Comparison of ENCODE assay signal across 17 cellular contexts in the genomic region with DNA sequence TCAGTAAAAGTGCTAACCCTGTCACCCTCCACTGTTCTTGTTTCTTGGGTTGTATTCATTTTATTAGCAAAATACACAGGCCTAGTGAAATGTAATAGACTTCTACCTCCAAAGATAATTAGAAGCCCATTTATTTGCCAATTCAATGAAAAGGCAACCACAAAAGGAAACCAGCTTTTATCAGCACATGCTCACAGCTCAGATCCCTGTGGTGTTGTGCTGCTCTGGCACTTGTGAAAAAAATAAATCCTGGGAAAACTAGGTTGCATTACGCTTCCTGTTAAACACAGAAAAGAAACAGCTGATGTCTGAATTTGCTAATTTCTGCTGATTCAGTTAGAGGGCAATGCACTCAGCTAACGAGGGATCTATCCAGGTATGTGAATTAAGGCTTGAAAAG.
DNase-seq lines count a peak whose midpoint lies in the region; ATAC-seq and TF ChIP-seq lines count a peak whose summit lies in the region.
"Had no signal": no experiment of that assay in that cellular context is flagged by ENCODE, and none has a peak within 500 bp of the region (broad histone marks: within the 10 kb centered on the region; RNA-seq: fewer than 3 reads in every experiment).

No MANE protein-coding gene starts in this region.

- H3F3A ChIP-seq in smooth muscle cell (ENCODE audit: low read depth): no peaks in the 10 kb centered on the region
- H3F3A ChIP-seq in GM23248 (ENCODE audit: insufficient read depth): no peaks in the 10 kb centered on the region

- no peak overlapping the region for H3K4me3 ChIP-seq in hepatocyte
- no peak overlapping the region for H3K4me3 ChIP-seq in smooth muscle cell
- no peak overlapping the region for H3K4me3 ChIP-seq in GM23248
- H3K4me3 ChIP-seq: BLaER1 had no signal

- H2AFZ ChIP-seq in hepatocyte (no peak overlapping the region), smooth muscle cell (ENCODE audit: low read depth) (peak overlapping the region; percentile 65), GM23248 (no peak overlapping the region)

- TF ChIP-seq CTCF in hepatocyte (IDR thresholded peaks at IDR 0.05; ENCODE audit: poor library complexity): no peak
- TF ChIP-seq CTCF in smooth muscle cell (IDR thresholded peaks at IDR 0.05; ENCODE audit: borderline replicate concordance, insufficient read depth, poor library complexity, severe bottlenecking): no peak

- H3K9me3 ChIP-seq in hepatocyte (ENCODE audit: low read depth) (no peaks in the 10 kb centered on the region), smooth muscle cell (replicated peaks; ENCODE audit: low read depth) (no peaks in the 10 kb centered on the region), GM23248 (ENCODE audit: low read depth) (no peaks in the 10 kb centered on the region)
- H3K9me3 ChIP-seq: BLaER1 had no signal

- H3K36me3 ChIP-seq in hepatocyte (replicated peaks; ENCODE audit: insufficient read depth, low read depth) (no peaks in the 10 kb centered on the region), smooth muscle cell (ENCODE audit: low read depth) (no peaks in the 10 kb centered on the region), GM23248 (ENCODE audit: low read depth) (no peaks in the 10 kb centered on the region)
- H3K36me3 ChIP-seq: BLaER1 had no signal

- 67% methylated on average over 2 of the region's 2 CpGs for WGBS in hepatocyte (ENCODE audit: low lambda C conversion rate, missing lambda C conversion rate)
- WGBS in smooth muscle cell (ENCODE audit: low lambda C conversion rate): 51% methylated on average over 2 of the region's 2 CpGs
- 75% methylated on average over 2 of the region's 2 CpGs for WGBS in GM23248 (ENCODE audit: low coverage in 1 of 2, low lambda C conversion rate in 2 of 2, missing lambda C conversion rate in 2 of 2), 2 experiments

- ATAC-seq in HG03139 (IDR thresholded peaks at IDR 0.05; ENCODE audit: unreplicated experiment): no peak
- ATAC-seq: CD8-positive, alpha-beta T cell; HCT116 had no signal

- DNase-seq in NCI-H1417 (lab: John Stamatoyannopoulos, UW) (peak in 2 of 3 experiments; percentile 27 to 68), NCI-H1417 treated with DMSO at 0.1 percent for 48 hours (lab: John Stamatoyannopoulos, UW) (no peak), NCI-H774 (lab: John Stamatoyannopoulos, UW) (peak; percentile 4), hepatocyte (ENCODE audit: low spot score) (no peak), smooth muscle cell (lab: John Stamatoyannopoulos, UW; ENCODE audit: unreplicated experiment) (no peak), GM23248 (no peak), retina (no peak)
- DNase-seq: 8988T; CD8-positive, alpha-beta T cell; KBM-7; MV-4-11; NCI-H187; NCI-H345; SHP77 treated with DMSO at 0.1 percent for 48 hours had no signal

- H3K27me3 ChIP-seq in hepatocyte: no peaks in the 10 kb centered on the region
- no peaks in the 10 kb centered on the region for H3K27me3 ChIP-seq in smooth muscle cell (ENCODE audit: low read depth)
- no peaks in the 10 kb centered on the region for H3K27me3 ChIP-seq in GM23248 (replicated peaks; ENCODE audit: insufficient read depth)
- H3K27me3 ChIP-seq: BLaER1 had no signal

- peak overlapping the region; percentile 1 for H3K4me2 ChIP-seq in hepatocyte
- no peak overlapping the region for H3K4me2 ChIP-seq in smooth muscle cell
- H3K4me2 ChIP-seq in GM23248 (ENCODE audit: unreplicated experiment): no peak overlapping the region
- H3K4me2 ChIP-seq: BLaER1 had no signal

- peaks cover 9% of the 10 kb centered on the region for H3K4me1 ChIP-seq in hepatocyte (ENCODE audit: insufficient read depth)
- H3K4me1 ChIP-seq in smooth muscle cell (ENCODE audit: low read depth): no peaks in the 10 kb centered on the region
- no peaks in the 10 kb centered on the region for H3K4me1 ChIP-seq in GM23248 (ENCODE audit: insufficient read depth)
- H3K4me1 ChIP-seq: BLaER1 had no signal

- in situ Hi-C loops in GM23248 (cut with MboI): no loop called here

- no peaks in the 10 kb centered on the region for H4K20me1 ChIP-seq in hepatocyte (ENCODE audit: insufficient read depth, poor library complexity, severe bottlenecking)
- no peaks in the 10 kb centered on the region for H4K20me1 ChIP-seq in smooth muscle cell (ENCODE audit: low read depth)
- H4K20me1 ChIP-seq in GM23248 (ENCODE audit: insufficient read depth): no peaks in the 10 kb centered on the region
- H4K20me1 ChIP-seq: BLaER1 had no signal

- no peaks in the 10 kb centered on the region for H3K9me2 ChIP-seq in hepatocyte (replicated peaks; ENCODE audit: insufficient read depth)
- H3K9me2 ChIP-seq in GM23248 (ENCODE audit: insufficient read depth): no peaks in the 10 kb centered on the region

- no peaks in the 10 kb centered on the region for H3K79me2 ChIP-seq in hepatocyte
- H3K79me2 ChIP-seq in smooth muscle cell (ENCODE audit: low read depth): no peaks in the 10 kb centered on the region
- H3K79me2 ChIP-seq in GM23248 (ENCODE audit: insufficient read depth): no peaks in the 10 kb centered on the region

- H3K27ac ChIP-seq in hepatocyte (peak overlapping the region; percentile 38), smooth muscle cell (ENCODE audit: low read depth) (no peak overlapping the region), GM23248 (no peak overlapping the region)
- H3K27ac ChIP-seq: BLaER1 had no signal

- H3K9ac ChIP-seq in smooth muscle cell (ENCODE audit: low read depth): no peak overlapping the region
- H3K9ac ChIP-seq in GM23248: no peak overlapping the region
- H3K9ac ChIP-seq: BLaER1 had no signal

Comparison
In these comparisons a context has a peak if more than half of its experiments do, and no peak if none do; other contexts are left out.
1. DNase-seq: peak in NCI-H1417 (2 of 3) and NCI-H774 (single experiment); none in NCI-H1417 treated with DMSO at 0.1 percent for 48 hours (single experiment), hepatocyte (single experiment), smooth muscle cell (single experiment), GM23248 (single experiment) and retina (single experiment).